In genomic region chr6:48764261-48764660, GRCh38 we compare ENCODE assay signal across 1 cellular context.
TF ChIP-seq lines count a peak whose summit lies in the region.

No MANE protein-coding gene starts in this region.

TF ChIP-seq in GM23338, 12 proteins besides CTCF, POLR2A, EP300 and RAD21 (continued from another document):
- TF ChIP-seq EZH2 (IDR thresholded peaks at IDR 0.05; ENCODE audit: low read depth, unreplicated experiment): no peak
- TF ChIP-seq ZNF462 (CRISPR knock-in tag; IDR thresholded peaks at IDR 0.05): no peak
- TF ChIP-seq NANOG (IDR thresholded peaks at IDR 0.05; ENCODE audit: borderline replicate concordance): no peak
